ENCODE assay signal across 8 cellular contexts in the genomic region with DNA sequence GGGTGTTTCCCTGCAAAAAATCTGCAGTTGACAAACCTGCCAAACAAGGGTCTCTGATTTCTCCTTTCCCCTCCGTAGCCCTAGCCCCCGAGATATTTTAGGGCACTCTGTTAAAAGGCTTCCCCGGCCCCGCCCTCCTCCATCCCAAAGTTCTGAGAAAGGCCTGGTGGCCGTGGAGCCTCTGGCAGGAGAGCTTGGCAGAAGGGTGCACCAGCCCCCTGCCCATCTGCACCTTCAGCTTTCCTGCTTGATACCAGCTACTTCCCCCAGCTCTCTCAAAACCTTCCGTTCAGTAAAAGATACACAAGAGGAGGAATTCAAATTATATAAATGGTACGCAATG. TPM values are rescaled to one million over a fixed set of nuclear protein-coding genes. Genes with fewer than 3 reads are reported as not detected.
DNase-seq lines count a peak whose midpoint lies in the region; ATAC-seq, FAIRE-seq and TF ChIP-seq lines count a peak whose summit lies in the region.

No MANE protein-coding gene starts in this region.

- CTCF ChIA-PET in activated CD4-positive, alpha-beta T cell treated with anti-CD3 and anti-CD28 coated beads for 36 hours (lab: Charles Lee): interaction anchor here (0.5 kb wide), 1 partner anchor 445 kb away, joined by 3 read pairs; no protein-coding TSS in a partner anchor
- CTCF ChIA-PET in GM12878 (lab: Yijun Ruan, JAX): interaction anchor here (1.1 to 1.3 kb wide), 2 partner anchors 32 to 61 kb away, joined by 3 to 4 read pairs; no protein-coding TSS in a partner anchor

- H3K9me3 Mint-ChIP-seq in activated CD4-positive, alpha-beta T cell treated with anti-CD3 and anti-CD28 coated beads for 36 hours (ENCODE audit: low read depth): peaks cover 2% of the 10 kb centered on the region

- H2AFZ ChIP-seq in GM12878 (ENCODE audit: control insufficient read depth, low read depth, low read length): peak overlapping the region; percentile 96

- 73% methylated on average over 7 of the region's 7 CpGs for WGBS in GM12878 (ENCODE audit: insufficient coverage, insufficient replicate concordance, low lambda C conversion rate, missing lambda C conversion rate)
- 71% methylated on average over 7 of the region's 7 CpGs for WGBS in liver
- 69% methylated on average over 7 of the region's 7 CpGs for WGBS in thymus

- H3K4me3 ChIP-seq in GM12878: peak overlapping the region; percentile 99; the same call in 1 of the 2 replicates
- peak overlapping the region in 2 of 3 donors; percentile 59 to 69 for H3K4me3 ChIP-seq in liver (ENCODE audit: low read depth in 1 of 3, low read length in 3 of 3)
- H3K4me3 ChIP-seq in thymus (ENCODE audit: low read length): peak overlapping the region; percentile 90

- TF ChIP-seq RAD21 in GM12878 (IDR thresholded peaks at IDR 0.05; ENCODE audit: insufficient read depth, low read depth, low read length) (no peak), liver (IDR thresholded peaks at IDR 0.05) (no peak)

- H4K20me1 ChIP-seq in GM12878 (ENCODE audit: control insufficient read depth, insufficient read depth): no peaks in the 10 kb centered on the region; the same call in 1 of the 2 replicates

- peak overlapping the region; percentile 88 for H3K27ac Mint-ChIP-seq in activated CD4-positive, alpha-beta T cell treated with anti-CD3 and anti-CD28 coated beads for 36 hours

- peaks cover 9% of the 10 kb centered on the region for H3K36me3 Mint-ChIP-seq in activated CD4-positive, alpha-beta T cell treated with anti-CD3 and anti-CD28 coated beads for 36 hours (ENCODE audit: low read depth)

- no peak for TF ChIP-seq EP300 in GM12878 (IDR thresholded peaks at IDR 0.05; ENCODE audit: borderline replicate concordance in 1 of 2, control insufficient read depth in 1 of 2, low read depth in 2 of 2, low read length in 2 of 2)

- H3K4me2 ChIP-seq in GM12878 (ENCODE audit: control insufficient read depth, insufficient read depth): peak overlapping the region; percentile 68

- peaks cover 38% of the 10 kb centered on the region for H3K4me1 Mint-ChIP-seq in activated CD4-positive, alpha-beta T cell treated with anti-CD3 and anti-CD28 coated beads for 36 hours

- peaks cover 34% of the 10 kb centered on the region for H3K79me2 ChIP-seq in GM12878 (ENCODE audit: control insufficient read depth, insufficient read depth, low read length)

- H3K27ac ChIP-seq in GM12878 (ENCODE audit: control insufficient read depth, insufficient read depth) (peak overlapping the region; percentile 49), liver (ENCODE audit: low read depth in 1 of 2, low read length in 2 of 2) (peak overlapping the region; percentile 73 to 83), thymus (ENCODE audit: low read depth) (peak overlapping the region; percentile 89)

- POLR2A ChIA-PET in activated CD4-positive, alpha-beta T cell treated with anti-CD3 and anti-CD28 coated beads for 36 hours (lab: Charles Lee): no interaction called here
- POLR2A ChIA-PET in GM12878 (lab: Charles Lee): interaction anchor here (0.9 kb wide), 1 partner anchor 64 kb away, joined by 3 read pairs; the partner anchor contains the start of gene ENGASE

- BruUV-seq in GM12878 (replicated peaks; lab: Mats Ljungman, UMichigan): no TSS peak

- peak overlapping the region; percentile 78 for H3K4me3 Mint-ChIP-seq in activated CD4-positive, alpha-beta T cell treated with anti-CD3 and anti-CD28 coated beads for 36 hours

- peaks cover 8% of the 10 kb centered on the region for H3K4me1 ChIP-seq in GM12878 (ENCODE audit: control insufficient read depth, insufficient read depth, low read length)
- H3K4me1 ChIP-seq in liver (ENCODE audit: control insufficient read depth in 4 of 4, insufficient read depth in 4 of 4, low read length in 3 of 4): peaks cover 0 to 30% (median 10%) of the 10 kb centered on the region in 4 donors
- peaks cover 28% of the 10 kb centered on the region for H3K4me1 ChIP-seq in thymus (ENCODE audit: control insufficient read depth, insufficient read depth, low read length)

- H3K9me3 ChIP-seq in GM12878 (replicated peaks; ENCODE audit: control insufficient read depth, insufficient read depth, low read length): no peaks in the 10 kb centered on the region
- no peaks in the 10 kb centered on the region for H3K9me3 ChIP-seq in liver (ENCODE audit: control insufficient read depth in 4 of 4, low read length in 3 of 4)
- no peaks in the 10 kb centered on the region for H3K9me3 ChIP-seq in thymus (ENCODE audit: control insufficient read depth)

- H3K9ac ChIP-seq in GM12878 (ENCODE audit: control insufficient read depth, insufficient read depth, low read length) (peak overlapping the region; percentile 90), liver (ENCODE audit: low read depth in 1 of 2, low read length in 2 of 2) (peak overlapping the region; percentile 21 to 89)

- H3K36me3 ChIP-seq in GM12878 (ENCODE audit: control insufficient read depth in 2 of 2, insufficient read depth in 2 of 2, low read length in 1 of 2): no peaks in the 10 kb centered on the region
- H3K36me3 ChIP-seq in liver (ENCODE audit: control insufficient read depth in 4 of 4, insufficient read depth in 3 of 4, low read depth in 1 of 4, low read length in 3 of 4): no peaks in the 10 kb centered on the region
- peaks cover 5% of the 10 kb centered on the region for H3K36me3 ChIP-seq in thymus (ENCODE audit: control insufficient read depth, insufficient read depth)

- H3K27me3 ChIP-seq in GM12878 (replicated peaks in 1 of 2; ENCODE audit: control insufficient read depth in 2 of 2, insufficient read depth in 2 of 2, low read length in 1 of 2) (no peaks in the 10 kb centered on the region; a peak in 1 of 4 replicates), liver (ENCODE audit: control insufficient read depth in 4 of 4, insufficient read depth in 4 of 4, low read length in 3 of 4) (no peaks in the 10 kb centered on the region), thymus (ENCODE audit: control insufficient read depth, insufficient read depth) (no peaks in the 10 kb centered on the region)

- in situ Hi-C loops in GM12878 (cut with MboI): no loop called here

- DNase-seq in activated CD4-positive, alpha-beta T cell treated with anti-CD3 and anti-CD28 coated beads for 36 hours: no peak
- no peak for DNase-seq in activated CD4-positive, alpha-beta T cell treated with anti-CD3 and anti-CD28 coated beads for 4 hours
- DNase-seq in GM12878 (ENCODE audit: low read depth, low spot score) (no peak), left colon (no peak), cerebellar cortex (ENCODE audit: low spot score) (no peak)

- TF ChIP-seq CTCF in GM12878 (IDR thresholded peaks at IDR 0.05 in 2 of 3, conservative IDR thresholded peaks at IDR 0.05 in 1 of 3; ENCODE audit: control insufficient read depth in 2 of 3, extremely low read depth in 1 of 3, insufficient read depth in 1 of 3, low read depth in 3 of 3, low read length in 3 of 3): no peak
- no peak for TF ChIP-seq CTCF in liver (IDR thresholded peaks at IDR 0.05; ENCODE audit: low read depth, low read length, missing input control)

- no peak for ATAC-seq in activated CD4-positive, alpha-beta T cell treated with anti-CD3 and anti-CD28 coated beads for 36 hours
- ATAC-seq in GM12878 (no peak), GM21381 (IDR thresholded peaks at IDR 0.05; ENCODE audit: unreplicated experiment) (no peak), left colon (no peak)

- TF ChIP-seq POLR2A in GM12878 (IDR thresholded peaks at IDR 0.05; ENCODE audit: low read depth, low read length): no peak

- FAIRE-seq in GM12878 (lab: Jason Lieb, UNC): no peak

- RAD21 ChIA-PET in GM12878 (lab: Charles Lee; ENCODE audit: unreplicated experiment): interaction anchor here (0.6 kb wide), 1 partner anchor 22 kb away, joined by 3 read pairs; no protein-coding TSS in a partner anchor

- intact Hi-C loops in activated CD4-positive, alpha-beta T cell treated with anti-CD3 and anti-CD28 coated beads for 36 hours (cut with DNase I, micrococcal nuclease): no loop called here
- intact Hi-C loops in GM12878 (cut with micrococcal nuclease; ENCODE audit: unreplicated experiment) (no loop called here), left colon (cut with DNase I, micrococcal nuclease) (no loop called here)

- H3K27me3 Mint-ChIP-seq in activated CD4-positive, alpha-beta T cell treated with anti-CD3 and anti-CD28 coated beads for 36 hours: peaks cover 2% of the 10 kb centered on the region

- SMC1A ChIA-PET in GM12878 (lab: Charles Lee; ENCODE audit: uncharacterized antibody, unreplicated experiment): no interaction called here

RNA-seq across cellular contexts. Expression of gene CANT1, which starts 0.7 kb away (rescaled TPM):
- total RNA-seq in activated CD4-positive, alpha-beta T cell treated with anti-CD3 and anti-CD28 coated beads for 36 hours: 10 to 100 TPM; 44.0 to 52.9 TPM
- total RNA-seq in GM12878 (2013; cell fraction: nucleolus; rRNA removed): 25.7 and 30.1 TPM in 2 replicates
- total RNA-seq in GM12878 (2014; rRNA removed) (18.6 and 20.0 TPM in 2 replicates), GM12878 (2014; rRNA removed; fragmentation: Illumina TruSeq; extraction: Trizol) (10.7 and 12.2 TPM in 2 replicates), GM12878 (2021) (48.5 and 59.2 TPM in 2 replicates), liver (10 to 100 TPM; 14.0 to 18.9 TPM), left colon (100 to 1,000 TPM; 302 to 322 TPM)
- polyA plus RNA-seq in GM12878 (2011; ENCODE audit: low read depth): 9.2 TPM
- polyA plus RNA-seq in GM12878 (2011; rRNA removed) (20.5 and 28.8 TPM in 2 replicates), GM12878 (2014; fragmentation: Illumina TruSeq; extraction: Trizol) (13.6 and 18.4 TPM in 2 replicates), GM12878 (2014; fragmentation: Nextera tagmentation; extraction: Ambion mirVana) (1 to 10 TPM; 2.2 to 7.9 TPM), GM12878 (2014; rRNA removed) (21.8 and 23.4 TPM in 2 replicates), GM12878 (2016; fragmentation: Nextera tagmentation; extraction: Ambion mirVana) (10 to 100 TPM; 28.3 to 34.0 TPM), liver (10 to 100 TPM in 1 of 2 donors, 1 to 10 TPM in 1; 6.2 to 20.0 TPM), thymus (18.5 TPM)
- polyA plus RNA-seq in GM12878 (2011; cell fraction: cytosol; rRNA removed): 36.5 and 38.5 TPM in 2 replicates
- polyA plus RNA-seq in GM12878 (2011; cell fraction: nucleus; rRNA removed): 27.3 and 30.3 TPM in 2 replicates
- polyA plus RNA-seq in GM12878 (2012): 22.0 and 25.3 TPM in 2 replicates
- polyA minus RNA-seq in GM12878 (2011; rRNA and poly(A)+ RNA removed): 26.1 and 39.0 TPM in 2 replicates
- 16.4 and 19.6 TPM in 2 replicates for polyA minus RNA-seq in GM12878 (2011; cell fraction: cytosol; rRNA and poly(A)+ RNA removed)
- polyA minus RNA-seq in GM12878 (2011; cell fraction: nucleus; rRNA and poly(A)+ RNA removed): 11.4 and 20.2 TPM in 2 replicates

RNA-seq across cellular contexts. Expression of gene C1QTNF1, which starts 13.7 kb away (rescaled TPM):
- total RNA-seq in activated CD4-positive, alpha-beta T cell treated with anti-CD3 and anti-CD28 coated beads for 36 hours: under 1 TPM in 1 of 2 experiments, not detected in 1; 0.14 TPM
- total RNA-seq in GM12878 (2013; cell fraction: nucleolus; rRNA removed): 0.56 and 0.59 TPM in 2 replicates
- total RNA-seq in GM12878 (2014; rRNA removed): 0.28 and 0.33 TPM in 2 replicates
- 0.05 and 0.09 TPM in 2 replicates for total RNA-seq in GM12878 (2014; rRNA removed; fragmentation: Illumina TruSeq; extraction: Trizol)
- 0.21 and 0.56 TPM in 2 replicates for total RNA-seq in GM12878 (2021)
- polyA plus RNA-seq in GM12878 (2011; ENCODE audit: low read depth): not detected
- polyA plus RNA-seq in GM12878 (2011; rRNA removed): not detected in 2 replicates
- polyA plus RNA-seq in GM12878 (2011; cell fraction: cytosol; rRNA removed): 0.03 and 0.08 TPM in 2 replicates
- 0.03 and 0.07 TPM in 2 replicates for polyA plus RNA-seq in GM12878 (2011; cell fraction: nucleus; rRNA removed)
- polyA plus RNA-seq in GM12878 (2012): 0.07 and 0.18 TPM in 2 replicates
- polyA plus RNA-seq in GM12878 (2014; fragmentation: Illumina TruSeq; extraction: Trizol): 0.10 TPM in 1 of 2 replicates, not detected in the other
- not detected for polyA plus RNA-seq in GM12878 (2014; fragmentation: Nextera tagmentation; extraction: Ambion mirVana)
- polyA plus RNA-seq in GM12878 (2014; rRNA removed): 0.46 and 1.1 TPM in 2 replicates
- polyA plus RNA-seq in GM12878 (2016; fragmentation: Nextera tagmentation; extraction: Ambion mirVana): under 1 TPM in 1 of 2 experiments, not detected in 1; 0.05 TPM
- polyA minus RNA-seq in GM12878 (2011; rRNA and poly(A)+ RNA removed): not detected in 2 replicates
- not detected in 2 replicates for polyA minus RNA-seq in GM12878 (2011; cell fraction: cytosol; rRNA and poly(A)+ RNA removed)
- not detected in 2 replicates for polyA minus RNA-seq in GM12878 (2011; cell fraction: nucleus; rRNA and poly(A)+ RNA removed)
- 10 to 100 TPM in 1 of 2 donors, under 1 TPM in 1; 0.56 to 54.6 TPM for total RNA-seq in liver
- 10 to 100 TPM in 1 of 2 donors, 1 to 10 TPM in 1; 8.3 to 23.9 TPM for polyA plus RNA-seq in liver
- 34.9 TPM for polyA plus RNA-seq in thymus
- 10 to 100 TPM; 14.6 to 16.7 TPM for total RNA-seq in left colon

RNA-seq across cellular contexts. Expression of gene LGALS3BP, which starts 30.6 kb away (rescaled TPM):
- total RNA-seq in activated CD4-positive, alpha-beta T cell treated with anti-CD3 and anti-CD28 coated beads for 36 hours: 10 to 100 TPM; 64.4 to 71.2 TPM
- 2.4 and 4.0 TPM in 2 replicates for total RNA-seq in GM12878 (2013; cell fraction: nucleolus; rRNA removed)
- 1.9 and 2.2 TPM in 2 replicates for total RNA-seq in GM12878 (2014; rRNA removed)
- 1.0 TPM in 2 replicates for total RNA-seq in GM12878 (2014; rRNA removed; fragmentation: Illumina TruSeq; extraction: Trizol)
- 5.2 and 5.8 TPM in 2 replicates for total RNA-seq in GM12878 (2021)
- 1.5 TPM for polyA plus RNA-seq in GM12878 (2011; ENCODE audit: low read depth)
- 0.82 and 2.0 TPM in 2 replicates for polyA plus RNA-seq in GM12878 (2011; rRNA removed)
- polyA plus RNA-seq in GM12878 (2011; cell fraction: cytosol; rRNA removed): 3.4 and 3.5 TPM in 2 replicates
- 9.5 and 14.8 TPM in 2 replicates for polyA plus RNA-seq in GM12878 (2011; cell fraction: nucleus; rRNA removed)
- 2.0 and 2.3 TPM in 2 replicates for polyA plus RNA-seq in GM12878 (2012)
- polyA plus RNA-seq in GM12878 (2014; fragmentation: Illumina TruSeq; extraction: Trizol): 1.4 and 1.7 TPM in 2 replicates
- polyA plus RNA-seq in GM12878 (2014; fragmentation: Nextera tagmentation; extraction: Ambion mirVana): under 1 TPM; 0.52 to 0.62 TPM
- 1.8 and 2.7 TPM in 2 replicates for polyA plus RNA-seq in GM12878 (2014; rRNA removed)
- 1 to 10 TPM; 2.0 to 3.5 TPM for polyA plus RNA-seq in GM12878 (2016; fragmentation: Nextera tagmentation; extraction: Ambion mirVana)
- 2.2 and 5.8 TPM in 2 replicates for polyA minus RNA-seq in GM12878 (2011; rRNA and poly(A)+ RNA removed)
- polyA minus RNA-seq in GM12878 (2011; cell fraction: cytosol; rRNA and poly(A)+ RNA removed): 4.8 and 5.2 TPM in 2 replicates
- 2.2 and 2.5 TPM in 2 replicates for polyA minus RNA-seq in GM12878 (2011; cell fraction: nucleus; rRNA and poly(A)+ RNA removed)
- total RNA-seq in liver: 10 to 100 TPM; 66.0 to 69.3 TPM
- polyA plus RNA-seq in liver: 100 to 1,000 TPM in 1 of 2 donors, 10 to 100 TPM in 1; 89.1 to 224 TPM
- 81.3 TPM for polyA plus RNA-seq in thymus
- total RNA-seq in left colon: 100 to 1,000 TPM; 687 to 857 TPM

Comparison
In these comparisons a context has a peak if more than half of its experiments do, and no peak if none do; other contexts are left out.
1. RNA of gene CANT1, which starts 0.7 kb away (total RNA-seq): 302 to 322 TPM in left colon; 44.0 to 52.9 TPM in activated CD4-positive, alpha-beta T cell treated with anti-CD3 and anti-CD28 coated beads for 36 hours, 14.0 to 18.9 TPM in liver and 10.7 to 59.2 TPM in GM12878; every median in the first group is over 4 times any median in the second.
2. RNA of gene LGALS3BP, which starts 30.6 kb away (total RNA-seq): 687 to 857 TPM in left colon, 64.4 to 71.2 TPM in activated CD4-positive, alpha-beta T cell treated with anti-CD3 and anti-CD28 coated beads for 36 hours and 66.0 to 69.3 TPM in liver; 1.0 to 5.8 TPM in GM12878; every median in the first group is over 4 times any median in the second.
3. Peak in every context shown above with its lines, with median percentiles within 50 percentile points of each other: H3K27ac ChIP-seq and H3K4me3 ChIP-seq.